Comparison of ENCODE assay signal across 1 cellular context in the genomic region with DNA sequence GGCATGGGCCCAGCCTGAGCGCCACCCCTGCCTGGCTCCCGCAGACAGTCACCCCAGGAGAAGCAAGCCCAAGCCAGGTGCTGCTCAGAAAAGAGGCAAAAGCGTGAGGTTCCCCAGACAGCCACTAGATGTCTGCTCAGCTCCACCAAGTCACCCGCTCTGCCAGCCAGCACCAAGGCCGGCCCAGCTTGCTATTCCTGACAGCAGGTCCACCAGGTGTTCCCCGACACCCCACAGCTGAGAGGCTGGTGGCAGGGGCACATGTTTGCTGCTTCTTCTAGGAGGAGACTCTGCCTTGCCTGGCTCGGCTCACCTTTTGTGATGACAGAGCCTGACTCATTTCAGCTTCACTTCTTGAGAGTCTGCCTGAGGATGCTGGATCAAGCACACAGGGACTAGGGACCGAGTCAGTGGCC.
TF ChIP-seq lines count a peak whose summit lies in the region.

No MANE protein-coding gene starts in this region.

TF ChIP-seq in HepG2, 621 proteins besides CTCF, POLR2A, EP300 and RAD21 (continued from another document):
- TF ChIP-seq, protein P1, sequence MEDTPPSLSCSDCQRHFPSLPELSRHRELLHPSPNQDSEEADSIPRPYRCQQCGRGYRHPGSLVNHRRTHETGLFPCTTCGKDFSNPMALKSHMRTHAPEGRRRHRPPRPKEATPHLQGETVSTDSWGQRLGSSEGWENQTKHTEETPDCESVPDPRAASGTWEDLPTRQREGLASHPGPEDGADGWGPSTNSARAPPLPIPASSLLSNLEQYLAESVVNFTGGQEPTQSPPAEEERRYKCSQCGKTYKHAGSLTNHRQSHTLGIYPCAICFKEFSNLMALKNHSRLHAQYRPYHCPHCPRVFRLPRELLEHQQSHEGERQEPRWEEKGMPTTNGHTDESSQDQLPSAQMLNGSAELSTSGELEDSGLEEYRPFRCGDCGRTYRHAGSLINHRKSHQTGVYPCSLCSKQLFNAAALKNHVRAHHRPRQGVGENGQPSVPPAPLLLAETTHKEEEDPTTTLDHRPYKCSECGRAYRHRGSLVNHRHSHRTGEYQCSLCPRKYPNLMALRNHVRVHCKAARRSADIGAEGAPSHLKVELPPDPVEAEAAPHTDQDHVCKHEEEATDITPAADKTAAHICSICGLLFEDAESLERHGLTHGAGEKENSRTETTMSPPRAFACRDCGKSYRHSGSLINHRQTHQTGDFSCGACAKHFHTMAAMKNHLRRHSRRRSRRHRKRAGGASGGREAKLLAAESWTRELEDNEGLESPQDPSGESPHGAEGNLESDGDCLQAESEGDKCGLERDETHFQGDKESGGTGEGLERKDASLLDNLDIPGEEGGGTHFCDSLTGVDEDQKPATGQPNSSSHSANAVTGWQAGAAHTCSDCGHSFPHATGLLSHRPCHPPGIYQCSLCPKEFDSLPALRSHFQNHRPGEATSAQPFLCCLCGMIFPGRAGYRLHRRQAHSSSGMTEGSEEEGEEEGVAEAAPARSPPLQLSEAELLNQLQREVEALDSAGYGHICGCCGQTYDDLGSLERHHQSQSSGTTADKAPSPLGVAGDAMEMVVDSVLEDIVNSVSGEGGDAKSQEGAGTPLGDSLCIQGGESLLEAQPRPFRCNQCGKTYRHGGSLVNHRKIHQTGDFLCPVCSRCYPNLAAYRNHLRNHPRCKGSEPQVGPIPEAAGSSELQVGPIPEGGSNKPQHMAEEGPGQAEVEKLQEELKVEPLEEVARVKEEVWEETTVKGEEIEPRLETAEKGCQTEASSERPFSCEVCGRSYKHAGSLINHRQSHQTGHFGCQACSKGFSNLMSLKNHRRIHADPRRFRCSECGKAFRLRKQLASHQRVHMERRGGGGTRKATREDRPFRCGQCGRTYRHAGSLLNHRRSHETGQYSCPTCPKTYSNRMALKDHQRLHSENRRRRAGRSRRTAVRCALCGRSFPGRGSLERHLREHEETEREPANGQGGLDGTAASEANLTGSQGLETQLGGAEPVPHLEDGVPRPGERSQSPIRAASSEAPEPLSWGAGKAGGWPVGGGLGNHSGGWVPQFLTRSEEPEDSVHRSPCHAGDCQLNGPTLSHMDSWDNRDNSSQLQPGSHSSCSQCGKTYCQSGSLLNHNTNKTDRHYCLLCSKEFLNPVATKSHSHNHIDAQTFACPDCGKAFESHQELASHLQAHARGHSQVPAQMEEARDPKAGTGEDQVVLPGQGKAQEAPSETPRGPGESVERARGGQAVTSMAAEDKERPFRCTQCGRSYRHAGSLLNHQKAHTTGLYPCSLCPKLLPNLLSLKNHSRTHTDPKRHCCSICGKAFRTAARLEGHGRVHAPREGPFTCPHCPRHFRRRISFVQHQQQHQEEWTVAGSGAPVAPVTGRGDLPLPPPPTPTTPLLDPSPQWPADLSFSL (CRISPR knock-in tag; IDR thresholded peaks at IDR 0.05) = no peak
- TF ChIP-seq HINFP (CRISPR knock-in tag; IDR thresholded peaks at IDR 0.05; ENCODE audit: low read depth) (0 out of 2 replicates have a peak, but pooled peaks have one; percentile 44), ZNF160 (CRISPR knock-in tag; IDR thresholded peaks at IDR 0.05) (0 out of 2 replicates have a peak, but pooled peaks have one; percentile 47), SALL1 (CRISPR knock-in tag; IDR thresholded peaks at IDR 0.05) (peak; percentile 56; the same call in 1 of the 2 replicates), ZNF792 (CRISPR knock-in tag; IDR thresholded peaks at IDR 0.05) (0 out of 2 replicates have a peak, but pooled peaks have one; percentile 36), HNRNPK (IDR thresholded peaks at IDR 0.05; ENCODE audit: low read depth, low read length, poor library complexity, severe bottlenecking) (no peak), NR2F6 (IDR thresholded peaks at IDR 0.05) (no peak), NR2F6 (CRISPR knock-in tag; IDR thresholded peaks at IDR 0.05) (peak; percentile 61; the same call in 1 of the 2 replicates), ELF3 (CRISPR knock-in tag; IDR thresholded peaks at IDR 0.05) (peak; percentile 46), ZFP90 (CRISPR knock-in tag; IDR thresholded peaks at IDR 0.05; ENCODE audit: borderline replicate concordance) (peak; percentile 68; the same call in 1 of the 2 replicates), ZNF619 (CRISPR knock-in tag; IDR thresholded peaks at IDR 0.05) (0 out of 2 replicates have a peak, but pooled peaks have one; percentile 31), IRF2 (CRISPR knock-in tag; IDR thresholded peaks at IDR 0.05) (no peak), ZNF574 (CRISPR knock-in tag; IDR thresholded peaks at IDR 0.05) (peak; percentile 54), ISL2 (CRISPR knock-in tag; IDR thresholded peaks at IDR 0.05) (0 out of 2 replicates have a peak, but pooled peaks have one; percentile 30), ZNF230 (CRISPR knock-in tag; IDR thresholded peaks at IDR 0.05) (0 out of 2 replicates have a peak, but pooled peaks have one; percentile 36), ZBED4 (CRISPR knock-in tag; IDR thresholded peaks at IDR 0.05; ENCODE audit: borderline replicate concordance) (peak; percentile 58; the same call in 1 of the 2 replicates), MIER3 (CRISPR knock-in tag; IDR thresholded peaks at IDR 0.05; ENCODE audit: borderline replicate concordance) (0 out of 2 replicates have a peak, but pooled peaks have one; percentile 27), HOXA5 (CRISPR knock-in tag; IDR thresholded peaks at IDR 0.05) (0 out of 2 replicates have a peak, but pooled peaks have one; percentile 31), TEAD3 (CRISPR knock-in tag; optimal IDR thresholded peaks at IDR 0.05; ENCODE audit: borderline replicate concordance) (peak; percentile 35), THAP9 (CRISPR knock-in tag; IDR thresholded peaks at IDR 0.05; ENCODE audit: borderline replicate concordance) (peak; percentile 42; the same call in 1 of the 2 replicates), GPN1 (CRISPR knock-in tag; IDR thresholded peaks at IDR 0.05; ENCODE audit: borderline replicate concordance) (peak; percentile 43; the same call in 1 of the 2 replicates), HNRNPL (IDR thresholded peaks at IDR 0.05; ENCODE audit: low read depth, low read length) (0 out of 2 replicates have a peak, but pooled peaks have one; percentile 38), NCOA1 (CRISPR knock-in tag; IDR thresholded peaks at IDR 0.05) (no peak), GZF1 (CRISPR knock-in tag; IDR thresholded peaks at IDR 0.05) (no peak), FOXC1 (CRISPR knock-in tag; IDR thresholded peaks at IDR 0.05; ENCODE audit: borderline replicate concordance) (peak; percentile 37; the same call in 1 of the 2 replicates)
- TF ChIP-seq, protein P2, sequence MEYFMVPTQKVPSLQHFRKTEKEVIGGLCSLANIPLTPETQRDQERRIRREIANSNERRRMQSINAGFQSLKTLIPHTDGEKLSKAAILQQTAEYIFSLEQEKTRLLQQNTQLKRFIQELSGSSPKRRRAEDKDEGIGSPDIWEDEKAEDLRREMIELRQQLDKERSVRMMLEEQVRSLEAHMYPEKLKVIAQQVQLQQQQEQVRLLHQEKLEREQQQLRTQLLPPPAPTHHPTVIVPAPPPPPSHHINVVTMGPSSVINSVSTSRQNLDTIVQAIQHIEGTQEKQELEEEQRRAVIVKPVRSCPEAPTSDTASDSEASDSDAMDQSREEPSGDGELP (IDR thresholded peaks at IDR 0.05; ENCODE audit: borderline replicate concordance, low read depth) = 0 out of 2 replicates have a peak, but pooled peaks have one; percentile 26
- TF ChIP-seq, protein P3, sequence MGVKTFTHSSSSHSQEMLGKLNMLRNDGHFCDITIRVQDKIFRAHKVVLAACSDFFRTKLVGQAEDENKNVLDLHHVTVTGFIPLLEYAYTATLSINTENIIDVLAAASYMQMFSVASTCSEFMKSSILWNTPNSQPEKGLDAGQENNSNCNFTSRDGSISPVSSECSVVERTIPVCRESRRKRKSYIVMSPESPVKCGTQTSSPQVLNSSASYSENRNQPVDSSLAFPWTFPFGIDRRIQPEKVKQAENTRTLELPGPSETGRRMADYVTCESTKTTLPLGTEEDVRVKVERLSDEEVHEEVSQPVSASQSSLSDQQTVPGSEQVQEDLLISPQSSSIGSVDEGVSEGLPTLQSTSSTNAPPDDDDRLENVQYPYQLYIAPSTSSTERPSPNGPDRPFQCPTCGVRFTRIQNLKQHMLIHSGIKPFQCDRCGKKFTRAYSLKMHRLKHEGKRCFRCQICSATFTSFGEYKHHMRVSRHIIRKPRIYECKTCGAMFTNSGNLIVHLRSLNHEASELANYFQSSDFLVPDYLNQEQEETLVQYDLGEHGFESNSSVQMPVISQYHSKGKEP (CRISPR knock-in tag; IDR thresholded peaks at IDR 0.05) = 0 out of 2 replicates have a peak, but pooled peaks have one; percentile 69
- TF ChIP-seq, protein P4, sequence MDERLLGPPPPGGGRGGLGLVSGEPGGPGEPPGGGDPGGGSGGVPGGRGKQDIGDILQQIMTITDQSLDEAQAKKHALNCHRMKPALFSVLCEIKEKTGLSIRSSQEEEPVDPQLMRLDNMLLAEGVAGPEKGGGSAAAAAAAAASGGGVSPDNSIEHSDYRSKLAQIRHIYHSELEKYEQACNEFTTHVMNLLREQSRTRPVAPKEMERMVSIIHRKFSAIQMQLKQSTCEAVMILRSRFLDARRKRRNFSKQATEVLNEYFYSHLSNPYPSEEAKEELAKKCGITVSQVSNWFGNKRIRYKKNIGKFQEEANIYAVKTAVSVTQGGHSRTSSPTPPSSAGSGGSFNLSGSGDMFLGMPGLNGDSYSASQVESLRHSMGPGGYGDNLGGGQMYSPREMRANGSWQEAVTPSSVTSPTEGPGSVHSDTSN (CRISPR knock-in tag; IDR thresholded peaks at IDR 0.05) = 0 out of 2 replicates have a peak, but pooled peaks have one; percentile 9
